1 cellular context compared by ENCODE assay signal in genomic region chr1:247371801-247372259, GRCh38.
TF ChIP-seq lines count a peak whose summit lies in the region.

No MANE protein-coding gene starts in this region.

TF ChIP-seq in K562, 482 proteins besides CTCF, POLR2A, EP300 and RAD21 (continued from another document and continues in another):
- TF ChIP-seq MGA (IDR thresholded peaks at IDR 0.05), result no peak
- TF ChIP-seq ZC3H8 (IDR thresholded peaks at IDR 0.05), result no peak
- TF ChIP-seq NRF1 (conservative IDR thresholded peaks at IDR 0.05 in 1 of 2, IDR thresholded peaks at IDR 0.05 in 1 of 2), result no peak
- TF ChIP-seq TEAD2 (tag; IDR thresholded peaks at IDR 0.05), result no peak
- no peak for TF ChIP-seq CBFB (CRISPR knock-in tag; IDR thresholded peaks at IDR 0.05)
- no peak for TF ChIP-seq MIER1 (IDR thresholded peaks at IDR 0.05; ENCODE audit: low read depth)
- TF ChIP-seq CREBBP (IDR thresholded peaks at IDR 0.05; ENCODE audit: low read depth, low read length), result no peak
- TF ChIP-seq DNMT1 (IDR thresholded peaks at IDR 0.05), result no peak
- no peak for TF ChIP-seq NR2C2 (CRISPR knock-in tag; IDR thresholded peaks at IDR 0.05)
- TF ChIP-seq NR2C2 (tag; IDR thresholded peaks at IDR 0.05), result 0 out of 2 replicates have a peak, but pooled peaks have one; percentile 13
- TF ChIP-seq ZNF512 (tag; IDR thresholded peaks at IDR 0.05), result no peak
- no peak for TF ChIP-seq MTA3 (IDR thresholded peaks at IDR 0.05; ENCODE audit: borderline replicate concordance)
- TF ChIP-seq SP1 (CRISPR knock-in tag; IDR thresholded peaks at IDR 0.05), result no peak
- TF ChIP-seq, protein P1, sequence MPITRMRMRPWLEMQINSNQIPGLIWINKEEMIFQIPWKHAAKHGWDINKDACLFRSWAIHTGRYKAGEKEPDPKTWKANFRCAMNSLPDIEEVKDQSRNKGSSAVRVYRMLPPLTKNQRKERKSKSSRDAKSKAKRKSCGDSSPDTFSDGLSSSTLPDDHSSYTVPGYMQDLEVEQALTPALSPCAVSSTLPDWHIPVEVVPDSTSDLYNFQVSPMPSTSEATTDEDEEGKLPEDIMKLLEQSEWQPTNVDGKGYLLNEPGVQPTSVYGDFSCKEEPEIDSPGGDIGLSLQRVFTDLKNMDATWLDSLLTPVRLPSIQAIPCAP (CRISPR knock-in tag; IDR thresholded peaks at IDR 0.05; ENCODE audit: borderline replicate concordance), result no peak
- peak; percentile 73 for TF ChIP-seq RFX1 (IDR thresholded peaks at IDR 0.05)
- 0 out of 2 replicates have a peak, but pooled peaks have one; percentile 19 for TF ChIP-seq PTTG1 (tag; IDR thresholded peaks at IDR 0.05; ENCODE audit: low read depth)
- TF ChIP-seq CREB5 (CRISPR knock-in tag; IDR thresholded peaks at IDR 0.05), result no peak
- TF ChIP-seq ZNF347 (CRISPR knock-in tag; IDR thresholded peaks at IDR 0.05; ENCODE audit: low read depth), result no peak
- TF ChIP-seq ARID1B (IDR thresholded peaks at IDR 0.05), result no peak
- no peak for TF ChIP-seq ZNF24 (IDR thresholded peaks at IDR 0.05)
- no peak for TF ChIP-seq POLR2AphosphoS5 (IDR thresholded peaks at IDR 0.05; ENCODE audit: control insufficient read depth, insufficient read depth, low read depth, low read length)
- no peak for TF ChIP-seq SRF (CRISPR knock-in tag; IDR thresholded peaks at IDR 0.05)
- TF ChIP-seq CEBPB (tag; IDR thresholded peaks at IDR 0.05), result no peak
- TF ChIP-seq KLF13 (tag; IDR thresholded peaks at IDR 0.05; ENCODE audit: borderline replicate concordance, low read depth), result 0 out of 2 replicates have a peak, but pooled peaks have one; percentile 39
- TF ChIP-seq HDGF (IDR thresholded peaks at IDR 0.05), result no peak
- TF ChIP-seq, protein P2, sequence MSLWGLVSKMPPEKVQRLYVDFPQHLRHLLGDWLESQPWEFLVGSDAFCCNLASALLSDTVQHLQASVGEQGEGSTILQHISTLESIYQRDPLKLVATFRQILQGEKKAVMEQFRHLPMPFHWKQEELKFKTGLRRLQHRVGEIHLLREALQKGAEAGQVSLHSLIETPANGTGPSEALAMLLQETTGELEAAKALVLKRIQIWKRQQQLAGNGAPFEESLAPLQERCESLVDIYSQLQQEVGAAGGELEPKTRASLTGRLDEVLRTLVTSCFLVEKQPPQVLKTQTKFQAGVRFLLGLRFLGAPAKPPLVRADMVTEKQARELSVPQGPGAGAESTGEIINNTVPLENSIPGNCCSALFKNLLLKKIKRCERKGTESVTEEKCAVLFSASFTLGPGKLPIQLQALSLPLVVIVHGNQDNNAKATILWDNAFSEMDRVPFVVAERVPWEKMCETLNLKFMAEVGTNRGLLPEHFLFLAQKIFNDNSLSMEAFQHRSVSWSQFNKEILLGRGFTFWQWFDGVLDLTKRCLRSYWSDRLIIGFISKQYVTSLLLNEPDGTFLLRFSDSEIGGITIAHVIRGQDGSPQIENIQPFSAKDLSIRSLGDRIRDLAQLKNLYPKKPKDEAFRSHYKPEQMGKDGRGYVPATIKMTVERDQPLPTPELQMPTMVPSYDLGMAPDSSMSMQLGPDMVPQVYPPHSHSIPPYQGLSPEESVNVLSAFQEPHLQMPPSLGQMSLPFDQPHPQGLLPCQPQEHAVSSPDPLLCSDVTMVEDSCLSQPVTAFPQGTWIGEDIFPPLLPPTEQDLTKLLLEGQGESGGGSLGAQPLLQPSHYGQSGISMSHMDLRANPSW (CRISPR knock-in tag; IDR thresholded peaks at IDR 0.05), result no peak
- TF ChIP-seq, protein P3, sequence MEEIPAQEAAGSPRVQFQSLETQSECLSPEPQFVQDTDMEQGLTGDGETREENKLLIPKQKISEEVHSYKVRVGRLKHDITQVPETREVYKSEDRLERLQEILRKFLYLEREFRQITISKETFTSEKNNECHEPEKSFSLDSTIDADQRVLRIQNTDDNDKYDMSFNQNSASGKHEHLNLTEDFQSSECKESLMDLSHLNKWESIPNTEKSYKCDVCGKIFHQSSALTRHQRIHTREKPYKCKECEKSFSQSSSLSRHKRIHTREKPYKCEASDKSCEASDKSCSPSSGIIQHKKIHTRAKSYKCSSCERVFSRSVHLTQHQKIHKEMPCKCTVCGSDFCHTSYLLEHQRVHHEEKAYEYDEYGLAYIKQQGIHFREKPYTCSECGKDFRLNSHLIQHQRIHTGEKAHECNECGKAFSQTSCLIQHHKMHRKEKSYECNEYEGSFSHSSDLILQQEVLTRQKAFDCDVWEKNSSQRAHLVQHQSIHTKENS (CRISPR knock-in tag; IDR thresholded peaks at IDR 0.05), result no peak
- TF ChIP-seq FOXA3 (CRISPR knock-in tag; conservative IDR thresholded peaks at IDR 0.05 in 1 of 2, IDR thresholded peaks at IDR 0.05 in 1 of 2), result no peak
- no peak for TF ChIP-seq ZNF121 (CRISPR knock-in tag; conservative IDR thresholded peaks at IDR 0.05)
- TF ChIP-seq ZNF12 (CRISPR knock-in tag; IDR thresholded peaks at IDR 0.05), result no peak
- no peak for TF ChIP-seq SLC30A9 (CRISPR knock-in tag; IDR thresholded peaks at IDR 0.05)
- TF ChIP-seq ZNF134 (CRISPR knock-in tag; conservative IDR thresholded peaks at IDR 0.05), result no peak
- no peak for TF ChIP-seq GTF2F1 (IDR thresholded peaks at IDR 0.05; ENCODE audit: low read depth, low read length)
- no peak for TF ChIP-seq ZNF77 (CRISPR knock-in tag; IDR thresholded peaks at IDR 0.05)
- peak; percentile 84 for TF ChIP-seq DMBX1 (CRISPR knock-in tag; IDR thresholded peaks at IDR 0.05; ENCODE audit: borderline replicate concordance)
- no peak for TF ChIP-seq HLTF (IDR thresholded peaks at IDR 0.05)
- no peak for TF ChIP-seq BRD4 (IDR thresholded peaks at IDR 0.05)
- TF ChIP-seq XRCC4 (IDR thresholded peaks at IDR 0.05; ENCODE audit: extremely low read depth, insufficient read depth, insufficient read length), result no peak
- no peak for TF ChIP-seq ZNF232 (CRISPR knock-in tag; IDR thresholded peaks at IDR 0.05)
- TF ChIP-seq HDAC2 (IDR thresholded peaks at IDR 0.05), result no peak
- TF ChIP-seq PHF8 (IDR thresholded peaks at IDR 0.05; ENCODE audit: borderline replicate concordance, low read length), result no peak
- TF ChIP-seq, protein P4, sequence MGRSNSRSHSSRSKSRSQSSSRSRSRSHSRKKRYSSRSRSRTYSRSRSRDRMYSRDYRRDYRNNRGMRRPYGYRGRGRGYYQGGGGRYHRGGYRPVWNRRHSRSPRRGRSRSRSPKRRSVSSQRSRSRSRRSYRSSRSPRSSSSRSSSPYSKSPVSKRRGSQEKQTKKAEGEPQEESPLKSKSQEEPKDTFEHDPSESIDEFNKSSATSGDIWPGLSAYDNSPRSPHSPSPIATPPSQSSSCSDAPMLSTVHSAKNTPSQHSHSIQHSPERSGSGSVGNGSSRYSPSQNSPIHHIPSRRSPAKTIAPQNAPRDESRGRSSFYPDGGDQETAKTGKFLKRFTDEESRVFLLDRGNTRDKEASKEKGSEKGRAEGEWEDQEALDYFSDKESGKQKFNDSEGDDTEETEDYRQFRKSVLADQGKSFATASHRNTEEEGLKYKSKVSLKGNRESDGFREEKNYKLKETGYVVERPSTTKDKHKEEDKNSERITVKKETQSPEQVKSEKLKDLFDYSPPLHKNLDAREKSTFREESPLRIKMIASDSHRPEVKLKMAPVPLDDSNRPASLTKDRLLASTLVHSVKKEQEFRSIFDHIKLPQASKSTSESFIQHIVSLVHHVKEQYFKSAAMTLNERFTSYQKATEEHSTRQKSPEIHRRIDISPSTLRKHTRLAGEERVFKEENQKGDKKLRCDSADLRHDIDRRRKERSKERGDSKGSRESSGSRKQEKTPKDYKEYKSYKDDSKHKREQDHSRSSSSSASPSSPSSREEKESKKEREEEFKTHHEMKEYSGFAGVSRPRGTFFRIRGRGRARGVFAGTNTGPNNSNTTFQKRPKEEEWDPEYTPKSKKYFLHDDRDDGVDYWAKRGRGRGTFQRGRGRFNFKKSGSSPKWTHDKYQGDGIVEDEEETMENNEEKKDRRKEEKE (IDR thresholded peaks at IDR 0.05; ENCODE audit: borderline replicate concordance in 1 of 2, control insufficient read depth in 1 of 2, low read depth in 2 of 2, low read length in 1 of 2), result no peak
- no peak for TF ChIP-seq ELF2 (CRISPR knock-in tag; IDR thresholded peaks at IDR 0.05)
- no peak for TF ChIP-seq TCF7L2 (IDR thresholded peaks at IDR 0.05; ENCODE audit: low read depth, low read length)
